ENCODE assay signal across 22 cellular contexts in genomic region chr5:83299353-83299752, GRCh38.
A peak's percentile ranks its signal among the peaks of the same experiment; 100 is the strongest.
DNase-seq lines count a peak whose midpoint lies in the region; ATAC-seq, FAIRE-seq and TF ChIP-seq lines count a peak whose summit lies in the region.
"Had no signal": no experiment of that assay in that cellular context is flagged by ENCODE, and none has a peak within 500 bp of the region (broad histone marks: within the 10 kb centered on the region; RNA-seq: fewer than 3 reads in every experiment).

No MANE protein-coding gene starts in this region.

- ATAC-seq in SK-N-SH treated with all-trans-retinoic acid at 6 μM for 48 hours (no peak), K562 (no peak), right cardiac atrium (no peak), HG03354 (IDR thresholded peaks at IDR 0.05; ENCODE audit: poor library complexity, severe bottlenecking, unreplicated experiment) (no peak)
- ATAC-seq: GM12878 had no signal

- in situ Hi-C loops in K562 (cut with MboI) = no loop called here

- H3K9me1 ChIP-seq in K562 (ENCODE audit: control insufficient read depth, insufficient read depth, low read length) = no peaks in the 10 kb centered on the region

- CTCF ChIA-PET in SK-N-SH (lab: Yijun Ruan, JAX) (no interaction called here), K562 (lab: Yijun Ruan, JAX; ENCODE audit: low intra/inter-chr PET ratio) (no interaction called here)

- H3K27ac ChIP-seq in SK-N-SH (ENCODE audit: low read depth in 2 of 2, low read length in 1 of 2) (no peak overlapping the region), K562 (ENCODE audit: extremely low read depth, low read depth, low read length) (no peak overlapping the region), right cardiac atrium (ENCODE audit: low read length) (no peak overlapping the region)
- H3K27ac ChIP-seq: 22Rv1, BLaER1 had no signal

- TF ChIP-seq EP300 in SK-N-SH (IDR thresholded peaks at IDR 0.05; ENCODE audit: borderline replicate concordance in 1 of 2, low read depth in 1 of 2, low read length in 1 of 2) = no peak
- TF ChIP-seq EP300 in K562 (IDR thresholded peaks at IDR 0.05; ENCODE audit: low read length) = no peak

- H4K20me1 ChIP-seq in SK-N-SH (ENCODE audit: insufficient read depth) (no peaks in the 10 kb centered on the region), K562 (replicated peaks; ENCODE audit: control insufficient read depth, insufficient read depth, low read length) (no peaks in the 10 kb centered on the region)
- H4K20me1 ChIP-seq: BLaER1 had no signal

- FAIRE-seq in G401.6 (lab: Jason Lieb, UNC) (peak; percentile 73), K562 (lab: Jason Lieb, UNC) (peak; percentile 11)
- FAIRE-seq: GM12878, GM12892, GM18507 had no signal

- H2AFZ ChIP-seq in SK-N-SH (ENCODE audit: low read depth) (no peak overlapping the region), K562 (ENCODE audit: low read depth, low read length) (no peak overlapping the region)

- H3K36me3 ChIP-seq in SK-N-SH (replicated peaks in 1 of 2; ENCODE audit: control insufficient read depth in 1 of 2, insufficient read depth in 2 of 2, low read length in 1 of 2) (peaks cover 0 to 15% of the 10 kb centered on the region in 2 experiments), K562 (ENCODE audit: control insufficient read depth, insufficient read depth, low read length) (no peaks in the 10 kb centered on the region)
- H3K36me3 ChIP-seq: BE2C, BLaER1 had no signal

- peaks cover 4% of the 10 kb centered on the region; the same call in 1 of the 2 replicates for H3K9me2 ChIP-seq in SK-N-SH

- DNase-seq in SK-N-SH = no peak
- DNase-seq in K562 (ENCODE audit: extremely low read depth in 1 of 4, low spot score in 3 of 4) = no peak
- no peak for DNase-seq in right cardiac atrium
- DNase-seq in NCI-H510A treated with DMSO at 0.1 percent for 48 hours (lab: John Stamatoyannopoulos, UW) = no peak
- DNase-seq: ACHN; BE2C; C1 segment of cervical spinal cord; Calu3; CD4-positive, alpha-beta memory T cell; CD4-positive, CD25-positive, alpha-beta regulatory T cell; CD8-positive, alpha-beta memory T cell; COR-L47; DMS79 treated with DMSO at 0.1 percent for 48 hours; GDM1 had no signal

- peaks cover 3% of the 10 kb centered on the region for H3F3A ChIP-seq in SK-N-SH (replicated peaks; ENCODE audit: insufficient read depth)

- no peak overlapping the region for H3K4me3 ChIP-seq in SK-N-SH (ENCODE audit: low read depth in 2 of 2, low read length in 1 of 2)
- no peak overlapping the region for H3K4me3 ChIP-seq in K562
- H3K4me3 ChIP-seq in right cardiac atrium (ENCODE audit: low read length) = no peak overlapping the region
- H3K4me3 ChIP-seq: BLaER1, GM12878 had no signal

- H3K4me2 ChIP-seq in SK-N-SH = no peak overlapping the region
- no peak overlapping the region for H3K4me2 ChIP-seq in K562 (ENCODE audit: insufficient read depth, low read length)
- H3K4me2 ChIP-seq: BLaER1 had no signal

- H3K79me2 ChIP-seq in SK-N-SH (ENCODE audit: insufficient read depth) (no peaks in the 10 kb centered on the region), K562 (ENCODE audit: control insufficient read depth, insufficient read depth, low read length) (no peaks in the 10 kb centered on the region)

- no peaks in the 10 kb centered on the region for H3K27me3 ChIP-seq in SK-N-SH (ENCODE audit: insufficient read depth)
- H3K27me3 ChIP-seq in K562 (ENCODE audit: control insufficient read depth in 2 of 2, insufficient read depth in 2 of 2, low read length in 2 of 2) = no peaks in the 10 kb centered on the region
- H3K27me3 ChIP-seq in right cardiac atrium (ENCODE audit: control insufficient read depth, insufficient read depth) = no peaks in the 10 kb centered on the region
- H3K27me3 ChIP-seq: BE2C, BLaER1 had no signal

- no peaks in the 10 kb centered on the region for H3K4me1 ChIP-seq in SK-N-SH (ENCODE audit: control insufficient read depth in 1 of 2, insufficient read depth in 2 of 2, low read depth in 1 of 2, low read length in 1 of 2)
- H3K4me1 ChIP-seq in K562 (replicated peaks in 1 of 2; ENCODE audit: control insufficient read depth in 2 of 2, insufficient read depth in 2 of 2, low read length in 2 of 2) = no peaks in the 10 kb centered on the region
- no peaks in the 10 kb centered on the region for H3K4me1 ChIP-seq in right cardiac atrium (ENCODE audit: control insufficient read depth, insufficient read depth, low read length)
- H3K4me1 ChIP-seq: BE2C, BLaER1 had no signal

- TF ChIP-seq CTCF in SK-N-SH (IDR thresholded peaks at IDR 0.05) (no peak), K562 (IDR thresholded peaks at IDR 0.05 in 2 of 3, conservative IDR thresholded peaks at IDR 0.05 in 1 of 3; ENCODE audit: insufficient read depth in 2 of 3, low read depth in 1 of 3, low read length in 3 of 3) (no peak)

- peaks cover 14% of the 10 kb centered on the region for H3K9me3 ChIP-seq in SK-N-SH
- H3K9me3 ChIP-seq in K562 (replicated peaks; ENCODE audit: control insufficient read depth, insufficient read depth, low read depth, low read length) = no peaks in the 10 kb centered on the region
- no peaks in the 10 kb centered on the region for H3K9me3 ChIP-seq in right cardiac atrium (ENCODE audit: control insufficient read depth, low read length)
- H3K9me3 ChIP-seq: BE2C had no signal

- 90% methylated on average over 2 of the region's 2 CpGs for WGBS in SK-N-SH (ENCODE audit: low lambda C conversion rate)
- 47% methylated on average over 2 of the region's 2 CpGs for WGBS in K562 (ENCODE audit: insufficient coverage, low coverage, missing lambda C conversion rate)
- 92% methylated on average over 2 of the region's 2 CpGs for WGBS in right cardiac atrium

- POLR2A ChIA-PET in SK-N-SH (lab: Yijun Ruan, JAX) = no interaction called here
- POLR2A ChIA-PET in K562 (lab: Yijun Ruan, JAX) = no interaction called here

- BruUV-seq in K562 (replicated peaks; lab: Mats Ljungman, UMichigan) = no TSS peak

- H3K9ac ChIP-seq in SK-N-SH (no peak overlapping the region), K562 (ENCODE audit: insufficient read depth in 1 of 2, low read depth in 2 of 2, low read length in 2 of 2) (no peak overlapping the region)
- H3K9ac ChIP-seq: BLaER1 had no signal

- TF ChIP-seq RAD21 in SK-N-SH (IDR thresholded peaks at IDR 0.05; ENCODE audit: low read length) = no peak
- no peak for TF ChIP-seq RAD21 in K562 (CRISPR knock-in tag; conservative IDR thresholded peaks at IDR 0.05 in 1 of 2, IDR thresholded peaks at IDR 0.05 in 1 of 2)

- intact Hi-C loops in K562 (cut with micrococcal nuclease) (no loop called here), right cardiac atrium (cut with DNase I) (no loop called here)

- TF ChIP-seq POLR2A in K562 (conservative IDR thresholded peaks at IDR 0.05) = no peak

TF ChIP-seq in SK-N-SH treated with all-trans-retinoic acid at 6 μM for 48 hours, 23 proteins besides CTCF, POLR2A, EP300 and RAD21:
- TF ChIP-seq ZFP30 (CRISPR knock-in tag; IDR thresholded peaks at IDR 0.05) = peak; percentile 66
- TF ChIP-seq OSR1 (CRISPR knock-in tag; IDR thresholded peaks at IDR 0.05) = no peak

TF ChIP-seq in SK-N-SH, 30 proteins besides CTCF, POLR2A, EP300 and RAD21:
- TF ChIP-seq FOXJ3 (CRISPR knock-in tag; IDR thresholded peaks at IDR 0.05) = no peak
- no peak for TF ChIP-seq ELF1 (IDR thresholded peaks at IDR 0.05)
- TF ChIP-seq NRF1 (IDR thresholded peaks at IDR 0.05; ENCODE audit: low read depth, low read length) = no peak
- no peak for TF ChIP-seq USF1 (IDR thresholded peaks at IDR 0.05; ENCODE audit: borderline replicate concordance, low read depth)
- no peak for TF ChIP-seq PBX3 (IDR thresholded peaks at IDR 0.05)
- no peak for TF ChIP-seq JUND (IDR thresholded peaks at IDR 0.05)
- TF ChIP-seq SMC3 (IDR thresholded peaks at IDR 0.05; ENCODE audit: low read depth, low read length) = no peak

TF ChIP-seq in K562, 482 proteins besides CTCF, POLR2A, EP300 and RAD21:
- TF ChIP-seq THRA (IDR thresholded peaks at IDR 0.05) (no peak), CEBPG (CRISPR knock-in tag; IDR thresholded peaks at IDR 0.05) (no peak), CEBPG (tag; conservative IDR thresholded peaks at IDR 0.05 in 1 of 2, IDR thresholded peaks at IDR 0.05 in 1 of 2) (no peak), NELFE (IDR thresholded peaks at IDR 0.05; ENCODE audit: insufficient read depth, insufficient read length) (no peak), CHD1 (IDR thresholded peaks at IDR 0.05; ENCODE audit: low read length) (no peak), PCBP2 (IDR thresholded peaks at IDR 0.05; ENCODE audit: low read depth, low read length, poor library complexity, severe bottlenecking) (no peak), FOS (IDR thresholded peaks at IDR 0.05; ENCODE audit: extremely low read depth, insufficient read length) (no peak)
